In genomic region chr1:119549719-119550141, GRCh38 we compare ENCODE assay signal across 1 cellular context.
TF ChIP-seq lines count a peak whose summit lies in the region.

No MANE protein-coding gene starts in this region.

TF ChIP-seq in Ishikawa, 13 proteins besides CTCF, POLR2A, EP300 and RAD21 (continued from another document):
- TF ChIP-seq REST (IDR thresholded peaks at IDR 0.05; ENCODE audit: low read depth), result no peak
- no peak for TF ChIP-seq ZBTB7A (IDR thresholded peaks at IDR 0.05; ENCODE audit: low read depth)
